Comparison of ENCODE assay signal across 8 cellular contexts in genomic region chr5:174793684-174794328, GRCh38.
DNase-seq lines count a peak whose midpoint lies in the region; ATAC-seq and TF ChIP-seq lines count a peak whose summit lies in the region.

No MANE protein-coding gene starts in this region.

- peak overlapping the region; percentile 67 for H2AFZ ChIP-seq in MM.1S (ENCODE audit: low read length)

- H3K27me3 Mint-ChIP-seq in WTC11 (ENCODE audit: low read depth): peaks cover 13% of the 10 kb centered on the region

- POLR2A ChIA-PET in WTC11 (lab: Charles Lee): no interaction called here

- no peak overlapping the region; the same call in 1 of the 2 replicates for H3K9ac ChIP-seq in MM.1S (ENCODE audit: low read length)

- ATAC-seq in GM21360 (IDR thresholded peaks at IDR 0.05; ENCODE audit: unreplicated experiment) (peak; percentile 73), WTC11 (peak; percentile 96), HG02610 (IDR thresholded peaks at IDR 0.05; ENCODE audit: unreplicated experiment) (no peak)

- peak; percentile 89 for TF ChIP-seq CTCF in MM.1S (IDR thresholded peaks at IDR 0.05; ENCODE audit: low read length)
- peak; percentile 84 for TF ChIP-seq CTCF in WTC11 (IDR thresholded peaks at IDR 0.05)

- no peaks in the 10 kb centered on the region for H3K4me1 ChIP-seq in MM.1S (ENCODE audit: low read length)

- H3K79me2 ChIP-seq in MM.1S (ENCODE audit: low read length): no peaks in the 10 kb centered on the region

- H3K4me3 ChIP-seq in MM.1S (ENCODE audit: low read length): no peak overlapping the region

- no peak overlapping the region for H3K27ac Mint-ChIP-seq in WTC11

- H3K27ac ChIP-seq in MM.1S (ENCODE audit: low read length): no peak overlapping the region

- no peaks in the 10 kb centered on the region for H3K9me2 ChIP-seq in MM.1S (replicated peaks; ENCODE audit: insufficient read depth, low read length)

- H3K36me3 ChIP-seq in MM.1S (replicated peaks; ENCODE audit: insufficient read depth, low read length): no peaks in the 10 kb centered on the region

- H3K27me3 ChIP-seq in MM.1S (replicated peaks; ENCODE audit: insufficient read depth, low read length): no peaks in the 10 kb centered on the region

- peak overlapping the region; percentile 46 for H3K4me2 ChIP-seq in MM.1S (ENCODE audit: low read depth, low read length)

- no peaks in the 10 kb centered on the region for H3K36me3 Mint-ChIP-seq in WTC11

- 0 out of 2 replicates have a peak, but pooled peaks cover 3% of the 10 kb centered on the region for H3K9me3 Mint-ChIP-seq in WTC11

- peak overlapping the region; percentile 31; the same call in 1 of the 2 replicates for H3K4me3 Mint-ChIP-seq in WTC11

- H3F3A ChIP-seq in MM.1S (ENCODE audit: insufficient read depth, low read length): no peaks in the 10 kb centered on the region

- H4K20me1 ChIP-seq in MM.1S (ENCODE audit: insufficient read depth, low read length): no peaks in the 10 kb centered on the region

- CTCF ChIA-PET in WTC11 (lab: Charles Lee): interaction anchor here (0.5 to 4.0 kb wide), 30 partner anchors 11 to 1365 kb away, joined by 3 to 40 read pairs (median 3); partner anchors contain the start of gene MSX2

- DNase-seq in D341Med (ENCODE audit: low spot score) (peak; percentile 91), MM.1S (peak; percentile 68), WTC11 (ENCODE audit: low spot score) (peak; percentile 86), kidney tubule cell (ENCODE audit: low spot score) (peak; percentile 46)
- peak; percentile 28 for DNase-seq in central memory CD4-positive, alpha-beta T cell
- DNase-seq in stimulated activated CD4-positive, alpha-beta T cell treated with anti-CD3 and anti-CD28 coated beads, Interleukin-2, amount 100 ng/mL, for 24 hours: peak; percentile 49 to 66

- peaks cover 15% of the 10 kb centered on the region for H3K4me1 Mint-ChIP-seq in WTC11

- no peaks in the 10 kb centered on the region for H3K9me3 ChIP-seq in MM.1S (replicated peaks; ENCODE audit: insufficient read depth, low read length)

TF ChIP-seq in WTC11, 78 proteins besides CTCF, POLR2A, EP300 and RAD21:
- TF ChIP-seq MAX (CRISPR knock-in tag; IDR thresholded peaks at IDR 0.05) (peak; percentile 43; the same call in 1 of the 2 replicates), GABPB1 (CRISPR knock-in tag; IDR thresholded peaks at IDR 0.05) (no peak), SMAD4 (CRISPR knock-in tag; IDR thresholded peaks at IDR 0.05) (no peak), CREM (CRISPR knock-in tag; IDR thresholded peaks at IDR 0.05) (no peak), RELA (CRISPR knock-in tag; IDR thresholded peaks at IDR 0.05; ENCODE audit: borderline replicate concordance) (no peak), MXD4 (CRISPR knock-in tag; IDR thresholded peaks at IDR 0.05; ENCODE audit: borderline replicate concordance) (no peak), JAZF1 (CRISPR knock-in tag; IDR thresholded peaks at IDR 0.05) (no peak), E2F5 (CRISPR knock-in tag; IDR thresholded peaks at IDR 0.05) (no peak), FOXP1 (CRISPR knock-in tag; IDR thresholded peaks at IDR 0.05; ENCODE audit: borderline replicate concordance) (no peak), TP53 (CRISPR knock-in tag; IDR thresholded peaks at IDR 0.05) (no peak), ZBTB43 (CRISPR knock-in tag; IDR thresholded peaks at IDR 0.05) (no peak), CREB1 (CRISPR knock-in tag; IDR thresholded peaks at IDR 0.05) (no peak), CBFB (CRISPR knock-in tag; IDR thresholded peaks at IDR 0.05; ENCODE audit: low read depth) (no peak), EMX1 (CRISPR knock-in tag; IDR thresholded peaks at IDR 0.05) (no peak)
- TF ChIP-seq, protein P1, sequence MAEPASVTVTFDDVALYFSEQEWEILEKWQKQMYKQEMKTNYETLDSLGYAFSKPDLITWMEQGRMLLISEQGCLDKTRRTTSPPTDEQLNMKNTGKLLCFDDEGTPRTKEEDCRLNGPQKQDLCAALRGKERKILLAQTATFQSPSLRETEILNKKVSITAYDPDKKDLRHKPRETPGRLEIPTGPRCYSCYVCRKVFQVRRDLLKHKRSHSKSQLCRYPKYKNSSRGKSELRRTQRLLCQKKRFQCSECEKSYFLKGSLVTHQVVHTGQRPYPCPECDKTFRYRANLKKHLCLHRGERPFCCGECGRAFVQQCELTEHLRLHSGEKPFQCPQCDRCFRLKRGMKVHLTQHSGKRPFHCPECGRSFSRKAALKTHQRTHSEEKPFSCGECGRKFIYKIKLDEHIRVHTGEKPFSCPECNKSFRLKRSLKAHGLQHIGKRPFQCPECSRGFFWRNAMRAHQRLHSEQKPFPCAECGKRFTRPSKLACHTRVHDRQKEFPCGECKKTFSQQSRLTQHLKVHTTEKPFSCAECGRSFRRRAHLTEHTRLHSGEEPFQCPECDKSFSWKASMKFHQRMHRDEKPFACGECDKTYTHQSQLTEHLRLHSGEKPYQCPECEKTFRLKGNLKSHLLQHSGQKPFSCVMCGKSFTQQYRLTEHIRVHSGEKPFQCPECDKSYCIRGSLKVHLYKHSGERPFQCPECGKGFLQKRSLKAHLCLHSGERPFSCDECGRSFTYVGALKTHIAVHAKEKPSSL (CRISPR knock-in tag; conservative IDR thresholded peaks at IDR 0.05): no peak
- TF ChIP-seq, protein P2, sequence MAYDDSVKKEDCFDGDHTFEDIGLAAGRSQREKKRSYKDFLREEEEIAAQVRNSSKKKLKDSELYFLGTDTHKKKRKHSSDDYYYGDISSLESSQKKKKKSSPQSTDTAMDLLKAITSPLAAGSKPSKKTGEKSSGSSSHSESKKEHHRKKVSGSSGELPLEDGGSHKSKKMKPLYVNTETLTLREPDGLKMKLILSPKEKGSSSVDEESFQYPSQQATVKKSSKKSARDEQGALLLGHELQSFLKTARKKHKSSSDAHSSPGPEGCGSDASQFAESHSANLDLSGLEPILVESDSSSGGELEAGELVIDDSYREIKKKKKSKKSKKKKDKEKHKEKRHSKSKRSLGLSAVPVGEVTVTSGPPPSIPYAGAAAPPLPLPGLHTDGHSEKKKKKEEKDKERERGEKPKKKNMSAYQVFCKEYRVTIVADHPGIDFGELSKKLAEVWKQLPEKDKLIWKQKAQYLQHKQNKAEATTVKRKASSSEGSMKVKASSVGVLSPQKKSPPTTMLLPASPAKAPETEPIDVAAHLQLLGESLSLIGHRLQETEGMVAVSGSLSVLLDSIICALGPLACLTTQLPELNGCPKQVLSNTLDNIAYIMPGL (CRISPR knock-in tag; IDR thresholded peaks at IDR 0.05): 0 out of 2 replicates have a peak, but pooled peaks have one; percentile 30
- TF ChIP-seq, protein P3, sequence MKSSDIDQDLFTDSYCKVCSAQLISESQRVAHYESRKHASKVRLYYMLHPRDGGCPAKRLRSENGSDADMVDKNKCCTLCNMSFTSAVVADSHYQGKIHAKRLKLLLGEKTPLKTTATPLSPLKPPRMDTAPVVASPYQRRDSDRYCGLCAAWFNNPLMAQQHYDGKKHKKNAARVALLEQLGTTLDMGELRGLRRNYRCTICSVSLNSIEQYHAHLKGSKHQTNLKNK (CRISPR knock-in tag; IDR thresholded peaks at IDR 0.05): no peak
TF ChIP-seq in WTC11: peak in this region for 2.

Comparison
In these comparisons a context has a peak if more than half of its experiments do, and no peak if none do; other contexts are left out.
1. DNase-seq: peak in every context shown above with its lines; median percentile 91 in D341Med; 86 in WTC11; 68 in MM.1S; 58 in stimulated activated CD4-positive, alpha-beta T cell treated with anti-CD3 and anti-CD28 coated beads, Interleukin-2, amount 100 ng/mL, for 24 hours; 46 in kidney tubule cell; 28 in central memory CD4-positive, alpha-beta T cell.